8 cellular contexts compared by ENCODE assay signal in genomic region chr17:55237826-55238196, GRCh38. TPM values are rescaled to one million over a fixed set of nuclear protein-coding genes. Genes with fewer than 3 reads are reported as not detected.
DNase-seq lines count a peak whose midpoint lies in the region; ATAC-seq and TF ChIP-seq lines count a peak whose summit lies in the region.

No MANE protein-coding gene starts in this region.

- TF ChIP-seq CTCF in Caco-2 (IDR thresholded peaks at IDR 0.05; ENCODE audit: insufficient read depth in 1 of 2, low read depth in 1 of 2, low read length in 1 of 2, severe bottlenecking in 1 of 2, unreplicated experiment in 1 of 2), result no peak

- in situ Hi-C loops in ACHN (cut with HindIII; ENCODE audit: low pct_ligation_motif_present, low pct_unique_long_range_greater_than_20kb, low sequenced_read_pairs), result no loop called here

- CTCF ChIA-PET in Caco-2 (lab: Charles Lee), result interaction anchor here (0.6 to 1.6 kb wide), 10 partner anchors 8 to 498 kb away, joined by 3 to 14 read pairs (median 6); partner anchors contain the start of gene HLF

- H3K9me3 ChIP-seq in Caco-2 (no peaks in the 10 kb centered on the region), neuron (ENCODE audit: low read length) (no peaks in the 10 kb centered on the region)

- POLR2A ChIA-PET in Caco-2 (lab: Charles Lee), result interaction anchor here (0.6 to 1.6 kb wide), 11 partner anchors 9 to 1689 kb away, joined by 3 to 24 read pairs (median 6); partner anchors contain the start of gene HLF

- peak overlapping the region; percentile 97 for H2AFZ ChIP-seq in neuron (ENCODE audit: low read depth, low read length)

- TSS peak; percentile 96 for BruUV-seq in Caco-2 (replicated peaks; lab: Mats Ljungman, UMichigan)

- H3K36me3 Mint-ChIP-seq in Caco-2 (ENCODE audit: insufficient read depth, unreplicated experiment) (peaks cover 11% of the 10 kb centered on the region), IgD-negative memory B cell (peaks cover 5% of the 10 kb centered on the region)
- no peaks in the 10 kb centered on the region for H3K36me3 Mint-ChIP-seq in dendritic cell treated with granulocyte-macrophage colony-stimulating factor and Interleukin-4, amounts not matched to agents 40 ng/mL and 50 ng/mL, for 4 days (ENCODE audit: low read depth)

- H3K27me3 ChIP-seq in Caco-2 (replicated peaks; ENCODE audit: control insufficient read depth, insufficient read depth, low read length), result no peaks in the 10 kb centered on the region
- H3K27me3 ChIP-seq in neuron (ENCODE audit: insufficient read depth, low read length), result peaks cover 3% of the 10 kb centered on the region

- no peaks in the 10 kb centered on the region for H3K4me1 ChIP-seq in Caco-2
- peaks cover 3% of the 10 kb centered on the region for H3K4me1 ChIP-seq in neuron (ENCODE audit: insufficient read depth, low read length)

- H3K4me3 Mint-ChIP-seq in Caco-2 (ENCODE audit: unreplicated experiment) (peak overlapping the region; percentile 81), IgD-negative memory B cell (peak overlapping the region; percentile 18 to 94 (median 80))
- peak overlapping the region; percentile 67 for H3K4me3 Mint-ChIP-seq in dendritic cell treated with granulocyte-macrophage colony-stimulating factor and Interleukin-4, amounts not matched to agents 40 ng/mL and 50 ng/mL, for 4 days

- intact Hi-C loops in Caco-2 (cut with micrococcal nuclease; ENCODE audit: unreplicated experiment), result loop anchor here (1.0 to 10.0 kb wide), 5 partner anchors 26 to 243 kb away; partner anchors contain the start of gene HLF
- intact Hi-C loops in dendritic cell treated with granulocyte-macrophage colony-stimulating factor and Interleukin-4, amounts not matched to agents 40 ng/mL and 50 ng/mL, for 4 days (cut with micrococcal nuclease), result loop anchor here (2.0 kb wide), 1 partner anchor 27 kb away; the partner anchor contains the start of gene HLF

- H3K36me3 ChIP-seq in Caco-2 (ENCODE audit: control insufficient read depth, insufficient read depth, low read length) (no peaks in the 10 kb centered on the region), neuron (ENCODE audit: insufficient read depth, low read length) (no peaks in the 10 kb centered on the region)

- no peaks in the 10 kb centered on the region for H3K9me3 Mint-ChIP-seq in Caco-2 (ENCODE audit: unreplicated experiment)
- H3K9me3 Mint-ChIP-seq in IgD-negative memory B cell, result peaks cover 0 to 2% (median 0%) of the 10 kb centered on the region in 3 donors
- H3K9me3 Mint-ChIP-seq in dendritic cell treated with granulocyte-macrophage colony-stimulating factor and Interleukin-4, amounts not matched to agents 40 ng/mL and 50 ng/mL, for 4 days, result peaks cover 7% of the 10 kb centered on the region

- peaks cover 16% of the 10 kb centered on the region for H3K4me1 Mint-ChIP-seq in Caco-2 (ENCODE audit: low read depth, unreplicated experiment)
- peaks cover 21 to 33% (median 25%) of the 10 kb centered on the region in 3 donors for H3K4me1 Mint-ChIP-seq in IgD-negative memory B cell
- H3K4me1 Mint-ChIP-seq in dendritic cell treated with granulocyte-macrophage colony-stimulating factor and Interleukin-4, amounts not matched to agents 40 ng/mL and 50 ng/mL, for 4 days (ENCODE audit: low read depth), result peaks cover 14% of the 10 kb centered on the region

- H3K27me3 Mint-ChIP-seq in Caco-2 (ENCODE audit: insufficient read depth, unreplicated experiment) (no peaks in the 10 kb centered on the region), IgD-negative memory B cell (peaks cover 11% of the 10 kb centered on the region)
- H3K27me3 Mint-ChIP-seq in dendritic cell treated with granulocyte-macrophage colony-stimulating factor and Interleukin-4, amounts not matched to agents 40 ng/mL and 50 ng/mL, for 4 days, result peaks cover 27% of the 10 kb centered on the region

- H3K27ac Mint-ChIP-seq in Caco-2 (ENCODE audit: unreplicated experiment) (no peak overlapping the region), IgD-negative memory B cell (no peak overlapping the region)
- no peak overlapping the region for H3K27ac Mint-ChIP-seq in dendritic cell treated with granulocyte-macrophage colony-stimulating factor and Interleukin-4, amounts not matched to agents 40 ng/mL and 50 ng/mL, for 4 days

- DNase-seq in Caco-2, result no peak
- DNase-seq in Ammon's horn (ENCODE audit: low spot score), result no peak
- no peak for DNase-seq in AG08395 (ENCODE audit: low spot score)
- no peak for DNase-seq in ACHN

- ATAC-seq in GM21619 (IDR thresholded peaks at IDR 0.05; ENCODE audit: unreplicated experiment), result no peak

- H3K4me3 ChIP-seq in Caco-2 (ENCODE audit: low read depth, low read length), result peak overlapping the region; percentile 47
- peak overlapping the region; percentile 76 for H3K4me3 ChIP-seq in neuron (ENCODE audit: low read length)

RNA-seq across cellular contexts. Expression of gene HLF, which starts 26.9 kb away (rescaled TPM):
- total RNA-seq in Caco-2 (2022), result 17.3 and 19.8 TPM in 2 replicates
- polyA plus RNA-seq in IgD-negative memory B cell, result not detected
